Comparison of ENCODE assay signal across 18 cellular contexts in the genomic region with DNA sequence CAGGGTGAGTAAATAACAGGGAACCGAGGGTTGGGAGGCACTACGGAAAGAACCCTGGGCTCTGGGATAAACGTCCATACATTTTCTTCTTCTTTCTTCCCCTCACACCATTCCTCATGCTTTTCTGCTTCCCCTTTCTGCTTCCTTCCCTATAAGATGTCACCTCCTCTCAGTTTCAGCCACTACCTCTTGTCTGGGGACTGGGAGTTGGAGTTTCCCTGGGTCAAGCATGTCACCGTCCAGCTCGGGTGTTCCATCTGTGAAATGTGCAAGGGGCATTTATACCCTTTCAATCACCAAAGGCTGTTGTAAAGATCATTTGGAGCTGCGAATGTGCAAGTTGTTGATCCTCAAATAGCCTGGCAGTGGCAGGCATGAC. TPM values are rescaled to one million over a fixed set of nuclear protein-coding genes. Genes with fewer than 3 reads are reported as not detected.
A peak's percentile ranks its signal among the peaks of the same experiment; 100 is the strongest.
DNase-seq lines count a peak whose midpoint lies in the region; ATAC-seq, FAIRE-seq and TF ChIP-seq lines count a peak whose summit lies in the region.
"Had no signal": no experiment of that assay in that cellular context is flagged by ENCODE, and none has a peak within 500 bp of the region (broad histone marks: within the 10 kb centered on the region; RNA-seq: fewer than 3 reads in every experiment).

No MANE protein-coding gene starts in this region.

- H2AFZ ChIP-seq in astrocyte (ENCODE audit: low read depth, low read length), result no peak overlapping the region
- no peak overlapping the region for H2AFZ ChIP-seq in neuronal stem cell (ENCODE audit: low read length)
- no peak overlapping the region for H2AFZ ChIP-seq in GM23338
- H2AFZ ChIP-seq: parathyroid adenoma had no signal

- H3K9me3 ChIP-seq in astrocyte (ENCODE audit: insufficient read depth, low read depth, low read length) (no peaks in the 10 kb centered on the region), neuronal stem cell (replicated peaks in 1 of 2; ENCODE audit: control insufficient read depth in 2 of 2, insufficient read depth in 1 of 2, low read depth in 1 of 2, low read length in 2 of 2) (no peaks in the 10 kb centered on the region)
- H3K9me3 ChIP-seq: gastroesophageal sphincter had no signal

- no peak overlapping the region for H2BK120ac ChIP-seq in neuronal stem cell (ENCODE audit: low read depth, low read length)

- H2BK15ac ChIP-seq in neuronal stem cell (ENCODE audit: low read length), result no peak overlapping the region

- no peaks in the 10 kb centered on the region for H3F3A ChIP-seq in GM23338 (replicated peaks; ENCODE audit: low read depth)

- H3K27ac ChIP-seq in C4-2B, result peak overlapping the region; percentile 57
- no peak overlapping the region for H3K27ac ChIP-seq in astrocyte (ENCODE audit: low read depth, low read length)
- no peak overlapping the region for H3K27ac ChIP-seq in neuronal stem cell (replicated peaks; ENCODE audit: low read length)
- no peak overlapping the region for H3K27ac ChIP-seq in GM23338 (ENCODE audit: low read depth)
- H3K27ac ChIP-seq: gastroesophageal sphincter, parathyroid adenoma had no signal

- peak overlapping the region; percentile 72 for H3K18ac ChIP-seq in neuronal stem cell (ENCODE audit: low read length)

- H3K27me3 Mint-ChIP-seq in HFFc6 (ENCODE audit: insufficient read depth), result peaks cover 40% of the 10 kb centered on the region
- H3K27me3 Mint-ChIP-seq in astrocyte (ENCODE audit: low read depth, unreplicated experiment), result peaks cover 2% of the 10 kb centered on the region
- peaks cover 8% of the 10 kb centered on the region for H3K27me3 Mint-ChIP-seq in GM23338 (ENCODE audit: insufficient read depth, low read depth, poor library complexity)

- ATAC-seq in GM23338 (no peak), HG03457 (IDR thresholded peaks at IDR 0.05; ENCODE audit: unreplicated experiment) (no peak)
- ATAC-seq: activated CD4-positive, alpha-beta T cell treated with anti-CD3 and anti-CD28 coated beads for 36 hours; gastroesophageal sphincter; stimulated activated naive CD8-positive, alpha-beta T cell treated with anti-CD3 and anti-CD28 coated beads, Interleukin-15, Interleukin-2, amounts not matched to agents 100 U/mL and 50 U/mL, for 24 hours had no signal

- no peak for DNase-seq in HFFc6
- no peak for DNase-seq in astrocyte (ENCODE audit: low read depth)
- DNase-seq in neuronal stem cell (ENCODE audit: low spot score), result no peak
- DNase-seq in NCI-H524 (lab: John Stamatoyannopoulos, UW), result no peak
- no peak for DNase-seq in GM23338 (ENCODE audit: low spot score)
- DNase-seq in NCI-H2227 (lab: John Stamatoyannopoulos, UW; ENCODE audit: unreplicated experiment), result no peak
- DNase-seq: activated CD4-positive, alpha-beta T cell treated with anti-CD3 and anti-CD28 coated beads for 36 hours; CD4-positive, CD25-positive, alpha-beta regulatory T cell; immature natural killer cell; NCI-H1930; stimulated activated naive CD8-positive, alpha-beta T cell treated with anti-CD3 and anti-CD28 coated beads, Interleukin-15, Interleukin-2, amounts not matched to agents 100 U/mL and 50 U/mL, for 24 hours had no signal

- H3K36me3 ChIP-seq in astrocyte (ENCODE audit: insufficient read depth, low read length), result no peaks in the 10 kb centered on the region
- H3K36me3 ChIP-seq in neuronal stem cell (replicated peaks in 1 of 2; ENCODE audit: control insufficient read depth in 2 of 2, insufficient read depth in 2 of 2, low read length in 2 of 2), result no peaks in the 10 kb centered on the region
- H3K36me3 ChIP-seq in GM23338 (ENCODE audit: insufficient read depth), result no peaks in the 10 kb centered on the region
- H3K36me3 ChIP-seq: gastroesophageal sphincter had no signal

- no peak overlapping the region for H3K4ac ChIP-seq in neuronal stem cell (ENCODE audit: low read length)

- H3K27me3 ChIP-seq in astrocyte (ENCODE audit: insufficient read depth, low read length) (peaks cover 10% of the 10 kb centered on the region), neuronal stem cell (ENCODE audit: control insufficient read depth in 3 of 3, insufficient read depth in 3 of 3, low read depth in 1 of 3, low read length in 3 of 3) (no peaks in the 10 kb centered on the region), GM23338 (ENCODE audit: insufficient read depth) (no peaks in the 10 kb centered on the region)
- H3K27me3 ChIP-seq: gastroesophageal sphincter had no signal

- FAIRE-seq in astrocyte (lab: Jason Lieb, UNC), result no peak
- FAIRE-seq: small intestine had no signal

- H3K36me3 Mint-ChIP-seq in HFFc6 (ENCODE audit: low read depth), result no peaks in the 10 kb centered on the region
- no peaks in the 10 kb centered on the region for H3K36me3 Mint-ChIP-seq in astrocyte (ENCODE audit: low read depth, unreplicated experiment)
- H3K36me3 Mint-ChIP-seq in GM23338 (ENCODE audit: low read depth), result no peaks in the 10 kb centered on the region
- H3K36me3 Mint-ChIP-seq: immature natural killer cell had no signal

- H2BK12ac ChIP-seq in neuronal stem cell (ENCODE audit: low read length), result no peak overlapping the region

- H4K20me1 ChIP-seq in astrocyte (ENCODE audit: insufficient read depth, low read length), result no peaks in the 10 kb centered on the region
- no peaks in the 10 kb centered on the region for H4K20me1 ChIP-seq in GM23338 (replicated peaks; ENCODE audit: insufficient read depth)

- H3K79me2 ChIP-seq in astrocyte (ENCODE audit: insufficient read depth, low read length), result no peaks in the 10 kb centered on the region
- no peaks in the 10 kb centered on the region for H3K79me2 ChIP-seq in GM23338 (replicated peaks; ENCODE audit: insufficient read depth)
- H3K79me2 ChIP-seq: parathyroid adenoma had no signal

- no peak overlapping the region for H3K4me3 ChIP-seq in astrocyte (ENCODE audit: insufficient read depth, low read depth, low read length)
- no peak overlapping the region for H3K4me3 ChIP-seq in neuronal stem cell (ENCODE audit: low read length in 2 of 2)
- no peak overlapping the region for H3K4me3 ChIP-seq in GM23338
- H3K4me3 ChIP-seq: gastroesophageal sphincter had no signal

- H3K9me2 ChIP-seq in GM23338 (ENCODE audit: insufficient read depth), result no peaks in the 10 kb centered on the region

- H3K27ac Mint-ChIP-seq in HFFc6 (peak overlapping the region; percentile 86; the same call in 1 of the 2 replicates), astrocyte (ENCODE audit: unreplicated experiment) (no peak overlapping the region), GM23338 (no peak overlapping the region)
- H3K27ac Mint-ChIP-seq: activated CD4-positive, alpha-beta T cell treated with anti-CD3 and anti-CD28 coated beads for 36 hours; CD4-positive, CD25-positive, alpha-beta regulatory T cell; immature natural killer cell had no signal

- H3K4me1 ChIP-seq in astrocyte (ENCODE audit: insufficient read depth, low read length) (peaks cover 18% of the 10 kb centered on the region), neuronal stem cell (ENCODE audit: control insufficient read depth in 2 of 2, insufficient read depth in 1 of 2, low read depth in 1 of 2, low read length in 2 of 2) (peaks cover 0 to 5% of the 10 kb centered on the region in 2 donors), GM23338 (ENCODE audit: insufficient read depth) (no peaks in the 10 kb centered on the region)
- H3K4me1 ChIP-seq: gastroesophageal sphincter, parathyroid adenoma had no signal

- no peak overlapping the region for H2BK5ac ChIP-seq in neuronal stem cell (ENCODE audit: low read length)

- H3K4me3 Mint-ChIP-seq in HFFc6, result no peak overlapping the region; the same call in 1 of the 2 replicates
- no peak overlapping the region for H3K4me3 Mint-ChIP-seq in astrocyte (ENCODE audit: unreplicated experiment)
- no peak overlapping the region for H3K4me3 Mint-ChIP-seq in GM23338
- H3K4me3 Mint-ChIP-seq: activated CD4-positive, alpha-beta T cell treated with anti-CD3 and anti-CD28 coated beads for 36 hours; central memory CD8-positive, alpha-beta T cell; immature natural killer cell had no signal

- TF ChIP-seq CTCF in C4-2B (conservative IDR thresholded peaks at IDR 0.05), result no peak
- no peak for TF ChIP-seq CTCF in HFFc6 (IDR thresholded peaks at IDR 0.05)
- TF ChIP-seq CTCF in astrocyte (IDR thresholded peaks at IDR 0.05; ENCODE audit: insufficient read depth, low read depth, low read length), result no peak
- TF ChIP-seq CTCF in GM23338 (conservative IDR thresholded peaks at IDR 0.05; ENCODE audit: low read depth in 2 of 2), result no peak

- no peak overlapping the region for H3K14ac ChIP-seq in neuronal stem cell (ENCODE audit: low read length)

- H3K4me2 ChIP-seq in astrocyte (ENCODE audit: low read length) (peak overlapping the region; percentile 32), neuronal stem cell (ENCODE audit: insufficient read depth, low read length, poor library complexity, severe bottlenecking) (no peak overlapping the region), GM23338 (no peak overlapping the region)

- no peak overlapping the region for H4K91ac ChIP-seq in neuronal stem cell (ENCODE audit: low read depth, low read length, poor library complexity)

- no peak overlapping the region for H3K23ac ChIP-seq in neuronal stem cell (ENCODE audit: low read depth, low read length, poor library complexity)

- no peak overlapping the region for H2AK5ac ChIP-seq in neuronal stem cell (ENCODE audit: low read depth, low read length)

- H3K9me3 Mint-ChIP-seq in HFFc6 (no peaks in the 10 kb centered on the region; the same call in 1 of the 2 replicates), astrocyte (ENCODE audit: unreplicated experiment) (peaks cover 7% of the 10 kb centered on the region), GM23338 (peaks cover 3% of the 10 kb centered on the region; the same call in 1 of the 3 replicates)
- H3K9me3 Mint-ChIP-seq: central memory CD8-positive, alpha-beta T cell; immature natural killer cell had no signal

- H3K79me1 ChIP-seq in neuronal stem cell (ENCODE audit: low read depth, low read length), result no peaks in the 10 kb centered on the region

- H3K9ac ChIP-seq in astrocyte (ENCODE audit: low read length), result no peak overlapping the region
- H3K9ac ChIP-seq in neuronal stem cell (ENCODE audit: low read depth, low read length, poor library complexity), result no peak overlapping the region
- H3K9ac ChIP-seq: parathyroid adenoma had no signal

- H3K4me1 Mint-ChIP-seq in HFFc6 (ENCODE audit: low read depth) (peaks cover 23% of the 10 kb centered on the region), astrocyte (ENCODE audit: low read depth, unreplicated experiment) (peaks cover 27% of the 10 kb centered on the region), GM23338 (no peaks in the 10 kb centered on the region)

- H4K8ac ChIP-seq in neuronal stem cell (ENCODE audit: low read depth, low read length), result no peak overlapping the region

- WGBS in neuronal stem cell (ENCODE audit: extremely low coverage in 2 of 2, insufficient read length in 2 of 2, insufficient replicate concordance in 1 of 2), 2 donors, result no CpG with 5 or more reads among the region's 6 CpGs

RNA-seq across cellular contexts. Expression of a gene that starts 17.5 kb away (rescaled TPM):
- not detected for total RNA-seq in HFFc6 (2021; fragmentation: NEBNext Ultra II Directional; extraction: Animal tissue kit (Norgen Biotek cat#: 25700))
- total RNA-seq in astrocyte, result not detected in 2 replicates
- not detected for polyA plus RNA-seq in neuronal stem cell (2013, experiment 1 of 2)
- not detected for polyA plus RNA-seq in neuronal stem cell (2013, experiment 2 of 2)
- not detected in 2 replicates for total RNA-seq in GM23338 (2014; rRNA removed; shearing (Covaris generic))
- 0.19 and 0.42 TPM in 2 replicates for polyA plus RNA-seq in GM23338 (2016; fragmentation: Nextera tagmentation; extraction: Ambion mirVana)
- total RNA-seq: CD4-positive, CD25-positive, alpha-beta regulatory T cell; gastroesophageal sphincter had no signal
- polyA plus RNA-seq: CD4-positive, CD25-positive, alpha-beta regulatory T cell; immature natural killer cell had no signal

RNA-seq across cellular contexts. Expression of a gene that starts 31.2 kb away (rescaled TPM):
- total RNA-seq in HFFc6 (2021; fragmentation: NEBNext Ultra II Directional; extraction: Animal tissue kit (Norgen Biotek cat#: 25700)), result not detected
- total RNA-seq in astrocyte, result 9.6 and 12.1 TPM in 2 replicates
- polyA plus RNA-seq in neuronal stem cell (2013, experiment 1 of 2), result 3.6 TPM
- polyA plus RNA-seq in neuronal stem cell (2013, experiment 2 of 2), result 3.7 TPM
- 0.16 and 2.8 TPM in 2 replicates for total RNA-seq in GM23338 (2014; rRNA removed; shearing (Covaris generic))
- polyA plus RNA-seq in GM23338 (2016; fragmentation: Nextera tagmentation; extraction: Ambion mirVana), result 0.24 and 0.30 TPM in 2 replicates
- total RNA-seq: activated CD4-positive, alpha-beta T cell treated with anti-CD3 and anti-CD28 coated beads for 36 hours; T-helper 2 cell treated with Interferon-gamma antibody and Interleukin-4, amounts not matched to agents 100 ng/mL and 5 ng/mL, for 36 hours had no signal
- polyA plus RNA-seq: CD4-positive, CD25-positive, alpha-beta regulatory T cell; immature natural killer cell had no signal

RNA-seq across cellular contexts. Expression of a gene that starts 56.6 kb away (rescaled TPM):
- not detected for total RNA-seq in HFFc6 (2021; fragmentation: NEBNext Ultra II Directional; extraction: Animal tissue kit (Norgen Biotek cat#: 25700))
- total RNA-seq in astrocyte, result 0.14 and 0.93 TPM in 2 replicates
- polyA plus RNA-seq in neuronal stem cell (2013, experiment 1 of 2), result 3.6 TPM
- polyA plus RNA-seq in neuronal stem cell (2013, experiment 2 of 2), result 3.4 TPM
- total RNA-seq in GM23338 (2014; rRNA removed; shearing (Covaris generic)), result 2.1 and 6.1 TPM in 2 replicates
- polyA plus RNA-seq in GM23338 (2016; fragmentation: Nextera tagmentation; extraction: Ambion mirVana), result 1.3 and 1.9 TPM in 2 replicates
- total RNA-seq: CD4-positive, CD25-positive, alpha-beta regulatory T cell had no signal
